Comparison of ENCODE assay signal across 8 cellular contexts in the genomic region with DNA sequence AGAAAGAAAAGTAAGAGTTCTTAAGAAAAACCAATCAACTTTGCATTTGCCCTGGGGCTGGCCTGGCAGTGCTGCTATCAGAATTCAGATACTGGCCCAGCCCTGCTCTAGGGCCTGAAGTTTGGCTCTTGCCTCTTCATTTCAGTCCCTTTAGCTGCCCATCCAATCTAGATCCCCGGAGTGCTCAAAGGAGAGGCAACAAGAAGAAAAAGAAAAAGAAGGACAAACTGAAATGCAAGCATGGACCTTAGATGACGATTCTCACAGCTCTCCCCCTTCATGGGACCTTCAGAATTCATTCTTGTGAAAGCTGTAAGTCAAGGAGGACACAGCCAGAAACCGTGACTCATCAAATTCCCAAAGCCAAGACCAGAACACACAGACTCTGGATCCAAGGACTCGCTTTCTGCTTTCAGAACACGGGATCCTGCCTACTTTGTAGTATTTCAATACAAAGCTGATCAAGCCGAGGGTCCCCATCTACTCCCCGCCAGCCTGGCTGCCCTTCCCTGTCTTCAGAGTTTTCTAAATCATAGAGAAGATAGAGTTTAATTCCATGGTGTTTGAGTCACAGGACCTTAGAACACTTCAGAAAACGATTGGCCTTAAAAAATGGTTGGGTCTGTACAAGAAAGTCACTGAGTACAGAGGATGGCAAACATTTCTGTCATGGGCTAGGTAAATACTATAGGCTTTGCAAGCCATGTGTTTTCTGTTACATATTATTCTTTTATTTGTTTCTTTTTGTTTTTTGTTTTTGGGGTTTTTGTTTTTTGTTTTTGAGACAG.
DNase-seq lines count a peak whose midpoint lies in the region; ATAC-seq, FAIRE-seq and TF ChIP-seq lines count a peak whose summit lies in the region.

No MANE protein-coding gene starts in this region.

- TF ChIP-seq RAD21 in A549 (conservative IDR thresholded peaks at IDR 0.05 in 1 of 2, IDR thresholded peaks at IDR 0.05 in 1 of 2): no peak

- peak; percentile 73 for FAIRE-seq in A549 (lab: Jason Lieb, UNC)

- POLR2A ChIA-PET in A549 (lab: Yijun Ruan, JAX): no interaction called here
- POLR2A ChIA-PET in OCI-LY7 (lab: Charles Lee): interaction anchor here (0.6 to 4.1 kb wide), 2 partner anchors 14 to 19 kb away, joined by 4 to 24 read pairs; no protein-coding TSS in a partner anchor

- TF ChIP-seq EP300 in A549 (IDR thresholded peaks at IDR 0.05): no peak

- no TSS peak for BruUV-seq in OCI-LY7 (replicated peaks; lab: Mats Ljungman, UMichigan)

- no peaks in the 10 kb centered on the region for H4K20me1 ChIP-seq in OCI-LY7 (ENCODE audit: insufficient read depth, low read length)

- TF ChIP-seq POLR2A in A549 (IDR thresholded peaks at IDR 0.05; ENCODE audit: low read length) (no peak), esophagus squamous epithelium (IDR thresholded peaks at IDR 0.05) (no peak)

- TF ChIP-seq CTCF in A549 (IDR thresholded peaks at IDR 0.05) (no peak), OCI-LY7 (conservative IDR thresholded peaks at IDR 0.05; ENCODE audit: low read length) (no peak), esophagus squamous epithelium (IDR thresholded peaks at IDR 0.05) (no peak)

- H3K27ac ChIP-seq in A549 (peak overlapping the region; percentile 84 to 98), OCI-LY7 (ENCODE audit: low read depth, low read length, poor library complexity, severe bottlenecking) (no peak overlapping the region), esophagus squamous epithelium (peak overlapping the region; percentile 62 to 83 (median 76))

- DNase-seq in A549 (ENCODE audit: low read depth in 1 of 2, low spot score in 1 of 2) (peak; percentile 48 to 82), OCI-LY7 (ENCODE audit: low spot score) (no peak), esophagus squamous epithelium (lab: John Stamatoyannopoulos, UW) (no peak), myocyte (ENCODE audit: low read depth) (peak; percentile 63), NOMO-1 treated with dmso at 0.1 percent for 144 hours (lab: John Stamatoyannopoulos, UW; ENCODE audit: unreplicated experiment) (no peak), NCI-H2107 (lab: John Stamatoyannopoulos, UW) (no peak)

- CTCF ChIA-PET in A549 (lab: Yijun Ruan, JAX) (interaction anchor here (0.6 to 1.1 kb wide), 3 partner anchors 7 to 37 kb away, joined by 3 read pairs; no protein-coding TSS in a partner anchor), OCI-LY7 (lab: Charles Lee; ENCODE audit: unreplicated experiment) (no interaction called here)

- H3K27me3 ChIP-seq in esophagus squamous epithelium: no peaks in the 10 kb centered on the region

- no peaks in the 10 kb centered on the region for H3K9me2 ChIP-seq in OCI-LY7 (ENCODE audit: insufficient read depth, low read length)

- peaks cover 38% of the 10 kb centered on the region for H3K4me1 ChIP-seq in A549
- H3K4me1 ChIP-seq in OCI-LY7 (ENCODE audit: insufficient read depth, low read length, poor library complexity, severe bottlenecking): peaks cover 24% of the 10 kb centered on the region
- peaks cover 0 to 27% (median 15%) of the 10 kb centered on the region in 3 donors for H3K4me1 ChIP-seq in esophagus squamous epithelium

- H3K36me3 ChIP-seq in OCI-LY7 (ENCODE audit: insufficient read depth, low read length) (no peaks in the 10 kb centered on the region), esophagus squamous epithelium (peaks cover 0 to 34% (median 0%) of the 10 kb centered on the region in 3 donors)

- H3K79me2 ChIP-seq in OCI-LY7 (ENCODE audit: insufficient read depth, low read depth, low read length): no peaks in the 10 kb centered on the region

- H3K4me2 ChIP-seq in A549: peak overlapping the region; percentile 91
- no peak overlapping the region for H3K4me2 ChIP-seq in OCI-LY7 (ENCODE audit: low read length)

- H2AFZ ChIP-seq in OCI-LY7 (ENCODE audit: low read length): peak overlapping the region; percentile 27; the same call in 1 of the 2 replicates

- intact Hi-C loops in OCI-LY7 (cut with micrococcal nuclease; ENCODE audit: unreplicated experiment): no loop called here
- intact Hi-C loops in esophagus squamous epithelium (cut with DNase I): no loop called here

- ATAC-seq in A549 (peak; percentile 94 to 95), GM19395 (IDR thresholded peaks at IDR 0.05; ENCODE audit: unreplicated experiment) (no peak), GM18909 (IDR thresholded peaks at IDR 0.05; ENCODE audit: poor library complexity, unreplicated experiment) (no peak)

- 1% methylated on average over 8 of the region's 8 CpGs for WGBS in A549 (ENCODE audit: missing lambda C conversion rate)
- WGBS in esophagus squamous epithelium, 2 donors: 21 to 51% methylated on average over 8 of the region's 8 CpGs

- no peaks in the 10 kb centered on the region for H3K9me3 ChIP-seq in A549
- no peaks in the 10 kb centered on the region for H3K9me3 ChIP-seq in OCI-LY7 (ENCODE audit: low read length)
- H3K9me3 ChIP-seq in esophagus squamous epithelium: no peaks in the 10 kb centered on the region

- H3K4me3 ChIP-seq in A549 (peak overlapping the region; percentile 18; the same call in 1 of the 3 replicates), OCI-LY7 (ENCODE audit: low read depth, low read length, poor library complexity, severe bottlenecking) (no peak overlapping the region), esophagus squamous epithelium (no peak overlapping the region)

TF ChIP-seq in A549, 52 proteins besides CTCF, POLR2A, EP300 and RAD21:
- TF ChIP-seq SREBF2 (IDR thresholded peaks at IDR 0.05) (no peak), KDM5A (IDR thresholded peaks at IDR 0.05) (no peak), NFE2L2 (conservative IDR thresholded peaks at IDR 0.05; ENCODE audit: low read length) (peak; percentile 99), EHF (CRISPR knock-in tag; IDR thresholded peaks at IDR 0.05) (no peak), HOXB13 (CRISPR knock-in tag; IDR thresholded peaks at IDR 0.05; ENCODE audit: low read depth) (no peak), FOXS1 (CRISPR knock-in tag; IDR thresholded peaks at IDR 0.05) (no peak), FOSL2 (IDR thresholded peaks at IDR 0.05) (peak; percentile 33; the same call in 1 of the 2 replicates), FOSL2 (CRISPR knock-in tag; IDR thresholded peaks at IDR 0.05) (peak; percentile 86), MAFK (IDR thresholded peaks at IDR 0.05; ENCODE audit: partially characterized antibody) (peak; percentile 99), CBX8 (IDR thresholded peaks at IDR 0.05) (no peak), HOXB5 (CRISPR knock-in tag; IDR thresholded peaks at IDR 0.05) (0 out of 2 replicates have a peak, but pooled peaks have one; percentile 31), RFX5 (IDR thresholded peaks at IDR 0.05) (no peak), HDAC2 (IDR thresholded peaks at IDR 0.05) (no peak), JUN (IDR thresholded peaks at IDR 0.05) (no peak), CEBPB (IDR thresholded peaks at IDR 0.05) (peak in 1 of 2 experiments; percentile 28; a peak in 1 of 4 replicates)

Comparison
In these comparisons a context has a peak if more than half of its experiments do, and no peak if none do; other contexts are left out.
1. ATAC-seq: peak in A549 (2 of 2); none in GM19395 (single experiment) and GM18909 (single experiment).
2. DNase-seq: peak in A549 (2 of 2) and myocyte (single experiment); none in OCI-LY7 (single experiment), esophagus squamous epithelium (single experiment), NOMO-1 treated with dmso at 0.1 percent for 144 hours (single experiment) and NCI-H2107 (single experiment).